Comparison of ENCODE assay signal across 9 cellular contexts in the genomic region with DNA sequence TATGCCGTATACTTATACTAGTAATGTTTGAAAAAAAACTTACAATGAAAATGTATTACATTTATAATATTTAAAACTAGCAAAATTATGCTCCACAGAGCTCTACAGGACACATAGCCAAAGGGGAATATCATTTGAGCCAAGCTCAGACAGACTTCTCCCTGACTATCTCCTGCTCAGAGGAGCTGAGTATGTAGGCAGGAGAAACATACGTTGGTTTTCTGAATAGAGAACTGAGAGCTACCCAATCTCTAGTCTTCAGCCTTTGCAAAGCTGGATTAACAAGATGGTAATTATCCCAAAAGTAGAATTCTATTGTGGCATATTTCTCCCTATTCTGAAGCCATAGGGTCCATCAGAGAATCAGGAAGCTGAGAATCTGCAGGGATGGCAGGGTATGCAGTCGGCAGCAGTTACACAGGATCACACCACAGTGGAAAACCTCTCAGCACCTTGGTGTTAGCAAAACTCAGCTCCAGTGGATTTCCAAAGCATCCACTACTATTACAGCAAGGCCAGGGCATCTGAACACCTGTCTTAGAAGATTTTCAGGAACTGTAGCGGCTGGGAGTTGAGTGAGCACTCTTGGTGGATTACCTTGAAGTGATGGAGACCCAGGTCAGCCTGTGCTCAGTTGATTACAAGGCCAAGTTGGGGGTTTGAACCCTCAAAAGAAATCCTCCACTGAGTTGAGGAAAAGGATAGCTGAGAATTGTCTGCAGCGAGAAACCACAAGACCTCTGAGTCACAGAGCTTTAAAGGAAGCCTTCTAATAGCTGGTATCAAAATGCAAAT. TPM values are rescaled to one million over a fixed set of nuclear protein-coding genes. Genes with fewer than 3 reads are reported as not detected.
DNase-seq lines count a peak whose midpoint lies in the region; ATAC-seq and TF ChIP-seq lines count a peak whose summit lies in the region.
"Had no signal": no experiment of that assay in that cellular context is flagged by ENCODE, and none has a peak within 500 bp of the region (broad histone marks: within the 10 kb centered on the region; RNA-seq: fewer than 3 reads in every experiment).

No MANE protein-coding gene starts in this region.

- no peaks in the 10 kb centered on the region for H3K9me3 ChIP-seq in prostate gland

- H3K4me1 ChIP-seq in prostate gland (replicated peaks): no peaks in the 10 kb centered on the region

- intact Hi-C loops in lower leg skin (cut with DNase I; ENCODE audit: low total_unique reads): no loop called here
- intact Hi-C loops in prostate gland (cut with DNase I): no loop called here

- DNase-seq in GM03348 (ENCODE audit: low spot score): peak; percentile 20
- peak; percentile 59 for DNase-seq in RPMI7951 (ENCODE audit: low read depth)
- DNase-seq in hepatic stellate cell (ENCODE audit: low spot score): peak; percentile 7
- no peak for DNase-seq in lower leg skin (ENCODE audit: low spot score in 2 of 2)
- no peak for DNase-seq in foreskin melanocyte
- DNase-seq in prostate gland (ENCODE audit: low spot score): no peak

- no peaks in the 10 kb centered on the region for H3K27me3 ChIP-seq in prostate gland (replicated peaks; ENCODE audit: insufficient read depth)

- 82% methylated on average over 5 of the region's 5 CpGs for WGBS in lower leg skin, 2 donors
- 88% methylated on average over 5 of the region's 5 CpGs for WGBS in prostate gland

- H3K36me3 ChIP-seq in prostate gland: no peaks in the 10 kb centered on the region

- H3K4me3 ChIP-seq in lower leg skin (ENCODE audit: low read depth, poor library complexity, severe bottlenecking) (no peak overlapping the region), prostate gland (no peak overlapping the region)

- no peak overlapping the region for H3K27ac ChIP-seq in prostate gland

- no peak for TF ChIP-seq CTCF in lower leg skin (IDR thresholded peaks at IDR 0.05)
- TF ChIP-seq CTCF in prostate gland (IDR thresholded peaks at IDR 0.05): no peak

- TF ChIP-seq POLR2A in lower leg skin (IDR thresholded peaks at IDR 0.05) (no peak), prostate gland (IDR thresholded peaks at IDR 0.05) (no peak)

- ATAC-seq in GM21390 (IDR thresholded peaks at IDR 0.05; ENCODE audit: unreplicated experiment): peak; percentile 16

RNA-seq across cellular contexts. Expression of a gene that starts 30.1 kb away (rescaled TPM):
- total RNA-seq in RPMI7951 (2014; rRNA removed; shearing (Covaris generic)): 0.20 and 0.36 TPM in 2 replicates
- total RNA-seq in lower leg skin (not detected), prostate gland (not detected)
- total RNA-seq: dermis microvascular lymphatic vessel endothelial cell, pulmonary artery endothelial cell had no signal

RNA-seq across cellular contexts. Expression of a gene that starts 31.5 kb away (rescaled TPM):
- 61.5 and 63.3 TPM in 2 replicates for total RNA-seq in RPMI7951 (2014; rRNA removed; shearing (Covaris generic))
- total RNA-seq in lower leg skin (10 to 100 TPM; 21.8 to 28.6 (median 25.0) TPM), prostate gland (10 to 100 TPM; 25.3 to 25.6 TPM)

RNA-seq across cellular contexts. Expression of a gene that starts 39.2 kb away (rescaled TPM):
- total RNA-seq in RPMI7951 (2014; rRNA removed; shearing (Covaris generic)): 153 and 181 TPM in 2 replicates
- total RNA-seq in lower leg skin: 100 to 1,000 TPM; 118 to 323 (median 215) TPM
- 100 to 1,000 TPM in 1 of 2 donors, 10 to 100 TPM in 1; 71.2 to 113 TPM for total RNA-seq in prostate gland

Comparison
In these comparisons a context has a peak if more than half of its experiments do, and no peak if none do; other contexts are left out.
1. DNase-seq: peak in GM03348 (single experiment), RPMI7951 (single experiment) and hepatic stellate cell (single experiment); none in lower leg skin (0 of 2), foreskin melanocyte (single experiment) and prostate gland (single experiment).